ENCODE assay signal across 9 cellular contexts in genomic region chr7:28296571-28297483, GRCh38.
DNase-seq lines count a peak whose midpoint lies in the region; ATAC-seq and TF ChIP-seq lines count a peak whose summit lies in the region.
"Had no signal": no experiment of that assay in that cellular context is flagged by ENCODE, and none has a peak within 500 bp of the region (broad histone marks: within the 10 kb centered on the region; RNA-seq: fewer than 3 reads in every experiment).

No MANE protein-coding gene starts in this region.

- peaks cover 5% of the 10 kb centered on the region for H3K4me1 Mint-ChIP-seq in glutamatergic neuron (ENCODE audit: low read depth, unreplicated experiment)

- no peak for ATAC-seq in HG03469 (IDR thresholded peaks at IDR 0.05; ENCODE audit: unreplicated experiment)

- no peak overlapping the region for H3K4me3 Mint-ChIP-seq in glutamatergic neuron (ENCODE audit: unreplicated experiment)
- H3K4me3 Mint-ChIP-seq: activated naive CD4-positive, alpha-beta T cell treated with anti-CD3 and anti-CD28 coated beads, Interleukin-2, amount 50 U/mL, for 24 hours had no signal

- no peaks in the 10 kb centered on the region for H3K27me3 Mint-ChIP-seq in glutamatergic neuron (ENCODE audit: unreplicated experiment)

- H3K36me3 Mint-ChIP-seq in glutamatergic neuron (ENCODE audit: unreplicated experiment), result no peaks in the 10 kb centered on the region
- H3K36me3 Mint-ChIP-seq: activated naive CD4-positive, alpha-beta T cell treated with anti-CD3 and anti-CD28 coated beads, Interleukin-2, amount 50 U/mL, for 24 hours had no signal

- H3K9me3 Mint-ChIP-seq in glutamatergic neuron (ENCODE audit: unreplicated experiment), result no peaks in the 10 kb centered on the region
- H3K9me3 Mint-ChIP-seq: activated naive CD4-positive, alpha-beta T cell treated with anti-CD3 and anti-CD28 coated beads, Interleukin-2, amount 50 U/mL, for 24 hours had no signal

- no peak overlapping the region for H3K27ac Mint-ChIP-seq in glutamatergic neuron (ENCODE audit: unreplicated experiment)
- H3K27ac Mint-ChIP-seq: activated naive CD4-positive, alpha-beta T cell treated with anti-CD3 and anti-CD28 coated beads, Interleukin-2, amount 50 U/mL, for 24 hours had no signal

- peak; percentile 42 for TF ChIP-seq CTCF in glutamatergic neuron (IDR thresholded peaks at IDR 0.05; ENCODE audit: partially characterized antibody, unreplicated experiment)

- DNase-seq in NCI-H146 (lab: John Stamatoyannopoulos, UW), result peak; percentile 65
- DNase-seq in NCI-H146 treated with DMSO at 0.1 percent for 48 hours (lab: John Stamatoyannopoulos, UW; ENCODE audit: unreplicated experiment), result no peak
- DNase-seq in NCI-H226, result peak; percentile 55
- peak; percentile 58 for DNase-seq in activated T-cell treated with anti-CD3 and anti-CD28 coated beads for 1 hour (ENCODE audit: low read depth)
- peak; percentile 63 for DNase-seq in glutamatergic neuron
- peak in 2 of 3 experiments; percentile 13 to 31 for DNase-seq in stimulated activated CD4-positive, alpha-beta T cell treated with anti-CD3 and anti-CD28 coated beads, TNF-alpha, amount 100 ng/mL, for 4 hours (ENCODE audit: low read depth in 3 of 3)
- no peak for DNase-seq in T-helper 9 cell

Comparison
In these comparisons a context has a peak if more than half of its experiments do, and no peak if none do; other contexts are left out.
1. DNase-seq: peak in NCI-H146 (single experiment), NCI-H226 (single experiment), activated T-cell treated with anti-CD3 and anti-CD28 coated beads for 1 hour (single experiment), glutamatergic neuron (single experiment) and stimulated activated CD4-positive, alpha-beta T cell treated with anti-CD3 and anti-CD28 coated beads, TNF-alpha, amount 100 ng/mL, for 4 hours (2 of 3); none in NCI-H146 treated with DMSO at 0.1 percent for 48 hours (single experiment) and T-helper 9 cell (single experiment).